Comparison of ENCODE assay signal across 17 cellular contexts in the genomic region with DNA sequence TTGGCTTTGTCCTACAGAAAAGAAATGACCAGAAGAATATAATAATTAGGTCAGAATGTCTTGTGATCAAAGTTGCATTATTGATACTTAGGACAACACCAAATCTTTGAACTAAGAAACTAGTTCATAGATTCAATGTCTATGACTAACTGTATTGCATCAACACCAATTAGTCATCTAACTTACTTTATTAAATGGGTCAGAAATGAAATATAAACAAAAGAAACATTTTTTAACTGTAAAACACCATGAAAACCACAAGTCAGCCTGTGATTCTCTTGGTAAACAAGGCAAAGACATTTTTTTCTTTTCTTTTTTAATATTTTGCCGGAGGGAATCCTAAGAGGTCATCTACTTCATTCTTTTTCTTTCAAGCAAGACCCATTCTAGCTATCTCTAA.
DNase-seq lines count a peak whose midpoint lies in the region; TF ChIP-seq lines count a peak whose summit lies in the region.
"Had no signal": no experiment of that assay in that cellular context is flagged by ENCODE, and none has a peak within 500 bp of the region (broad histone marks: within the 10 kb centered on the region; RNA-seq: fewer than 3 reads in every experiment).

No MANE protein-coding gene starts in this region.

- no peaks in the 10 kb centered on the region for H3K27me3 Mint-ChIP-seq in osteocyte (ENCODE audit: unreplicated experiment)
- no peaks in the 10 kb centered on the region for H3K27me3 Mint-ChIP-seq in mesothelial cell of epicardium (ENCODE audit: low read depth)

- H3K4me3 ChIP-seq in esophagus muscularis mucosa: no peak overlapping the region
- H3K4me3 ChIP-seq: A549, GM23338 had no signal

- H3K9me3 Mint-ChIP-seq in osteocyte (ENCODE audit: unreplicated experiment) (peaks cover 4% of the 10 kb centered on the region), mesothelial cell of epicardium (peaks cover 23% of the 10 kb centered on the region)

- H3K4me3 Mint-ChIP-seq in osteocyte (ENCODE audit: unreplicated experiment): no peak overlapping the region
- H3K4me3 Mint-ChIP-seq in mesothelial cell of epicardium: no peak overlapping the region
- H3K4me3 Mint-ChIP-seq: GM23338 had no signal

- TF ChIP-seq CTCF in osteocyte (IDR thresholded peaks at IDR 0.05) (no peak), esophagus muscularis mucosa (IDR thresholded peaks at IDR 0.05) (no peak), mesothelial cell of epicardium (IDR thresholded peaks at IDR 0.05; ENCODE audit: unreplicated experiment) (no peak)

- H3K36me3 Mint-ChIP-seq in osteocyte (ENCODE audit: unreplicated experiment) (peaks cover 4% of the 10 kb centered on the region), mesothelial cell of epicardium (no peaks in the 10 kb centered on the region)

- no peaks in the 10 kb centered on the region for H3K4me1 ChIP-seq in esophagus muscularis mucosa
- H3K4me1 ChIP-seq: A549 had no signal

- TF ChIP-seq EP300 in esophagus muscularis mucosa (IDR thresholded peaks at IDR 0.05): no peak

- peak; percentile 66 for DNase-seq in HCEC 1CT
- peak; percentile 8 for DNase-seq in brain pericyte (ENCODE audit: low read depth, low spot score)
- DNase-seq in fibroblast of peridontal ligament (ENCODE audit: extremely low read depth): peak; percentile 42
- no peak for DNase-seq in osteocyte (ENCODE audit: extremely low spot score, unreplicated experiment)
- DNase-seq in esophagus muscularis mucosa (ENCODE audit: extremely low spot score): no peak
- DNase-seq in posterior vena cava (ENCODE audit: low spot score): no peak
- DNase-seq in mesothelial cell of epicardium (ENCODE audit: low spot score in 2 of 2, unreplicated experiment in 2 of 2): no peak
- DNase-seq: DMS153, NCI-H1417, NCI-H1930, NCI-H2171, NCI-H774, Right ventricle myocardium superior had no signal

- H3K27ac ChIP-seq in esophagus muscularis mucosa (replicated peaks in 1 of 4): no peak overlapping the region
- H3K27ac ChIP-seq: A549, C4-2B, KMS-11 had no signal

- H3K27ac Mint-ChIP-seq in osteocyte (ENCODE audit: unreplicated experiment): peak overlapping the region; percentile 7
- no peak overlapping the region for H3K27ac Mint-ChIP-seq in mesothelial cell of epicardium
- H3K27ac Mint-ChIP-seq: GM23338 had no signal

- intact Hi-C loops in esophagus muscularis mucosa (cut with DNase I): no loop called here
- intact Hi-C loops in posterior vena cava (cut with DNase I): no loop called here

- no peak for TF ChIP-seq POLR2A in esophagus muscularis mucosa (IDR thresholded peaks at IDR 0.05; ENCODE audit: low read depth)

- no peaks in the 10 kb centered on the region for H3K9me3 ChIP-seq in esophagus muscularis mucosa
- H3K9me3 ChIP-seq: A549 had no signal

- no peaks in the 10 kb centered on the region for H3K27me3 ChIP-seq in esophagus muscularis mucosa

- WGBS in esophagus muscularis mucosa: 81% methylated on average over 1 of the region's 1 CpG

- H3K4me1 Mint-ChIP-seq in osteocyte (ENCODE audit: unreplicated experiment) (peaks cover 21% of the 10 kb centered on the region), mesothelial cell of epicardium (peaks cover 3% of the 10 kb centered on the region)

- no peaks in the 10 kb centered on the region for H3K36me3 ChIP-seq in esophagus muscularis mucosa

Comparison
In these comparisons a context has a peak if more than half of its experiments do, and no peak if none do; other contexts are left out.
1. DNase-seq: peak in HCEC 1CT (single experiment), brain pericyte (single experiment) and fibroblast of peridontal ligament (single experiment); none in osteocyte (single experiment), esophagus muscularis mucosa (single experiment), posterior vena cava (single experiment) and mesothelial cell of epicardium (0 of 2).